ENCODE assay signal across 23 cellular contexts in the genomic region with DNA sequence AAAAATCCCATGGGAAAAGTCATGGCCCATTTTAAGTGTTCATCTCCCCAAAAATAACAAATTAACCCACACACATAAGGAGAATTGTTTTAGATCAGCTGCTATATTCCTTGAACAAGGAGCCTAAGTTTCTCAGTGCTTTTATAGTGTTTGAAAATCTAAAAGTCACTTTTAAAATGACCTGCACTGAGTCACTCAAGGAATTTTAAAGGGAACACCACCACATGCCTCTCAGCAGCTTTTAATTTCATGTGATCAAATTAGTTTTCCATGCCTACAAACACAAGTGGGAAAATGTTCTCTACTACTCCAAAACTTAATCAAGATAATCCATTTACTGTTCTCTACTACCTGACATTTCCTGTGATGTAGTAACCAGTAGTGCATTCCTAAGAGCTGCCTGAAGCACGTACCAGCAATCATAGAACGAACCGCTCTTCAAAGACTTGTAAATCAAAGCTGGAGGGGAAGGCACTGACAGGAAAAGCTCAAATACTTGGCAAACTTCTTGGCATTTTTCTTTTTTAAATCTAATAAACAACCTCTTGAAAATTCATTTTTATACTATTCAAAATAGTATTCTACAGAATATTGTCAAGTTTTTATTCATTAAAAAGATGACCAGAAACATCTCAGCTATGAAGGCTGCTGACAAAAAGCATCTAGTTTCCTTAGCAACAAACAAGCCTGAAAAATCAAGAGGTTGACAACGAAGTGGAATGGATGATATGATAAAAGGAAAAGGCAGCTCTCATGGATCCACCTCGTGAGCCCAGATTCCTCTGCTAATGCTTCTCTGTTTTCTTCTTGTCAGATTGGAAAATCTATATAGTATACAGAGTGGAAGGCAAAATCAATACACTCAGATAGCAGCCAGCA. TPM values are rescaled to one million over a fixed set of nuclear protein-coding genes. Genes with fewer than 3 reads are reported as not detected.
DNase-seq lines count a peak whose midpoint lies in the region; ATAC-seq and TF ChIP-seq lines count a peak whose summit lies in the region.
"Had no signal": no experiment of that assay in that cellular context is flagged by ENCODE, and none has a peak within 500 bp of the region (broad histone marks: within the 10 kb centered on the region; RNA-seq: fewer than 3 reads in every experiment).

No MANE protein-coding gene starts in this region.

- peak overlapping the region; percentile 10 for H3K27ac Mint-ChIP-seq in activated naive CD8-positive, alpha-beta T cell treated with anti-CD3 and anti-CD28 coated beads, Interleukin-2, amount 50 U/mL, for 24 hours
- H3K27ac Mint-ChIP-seq in activated naive CD8-positive, alpha-beta T cell treated with anti-CD3 and anti-CD28 coated beads for 36 hours: no peak overlapping the region
- H3K27ac Mint-ChIP-seq in WTC11: no peak overlapping the region

- CTCF ChIA-PET in WTC11 (lab: Charles Lee): interaction anchor here (1.9 kb wide), 1 partner anchor 9 kb away, joined by 4 read pairs; no protein-coding TSS in a partner anchor

- H3K4me3 ChIP-seq in left lung (no peak overlapping the region), upper lobe of right lung (no peak overlapping the region)
- H3K4me3 ChIP-seq: BLaER1, GM23248, PC-9, SJSA1 had no signal

- intact Hi-C loops in left lung (cut with DNase I): no loop called here
- intact Hi-C loops in upper lobe of right lung (cut with DNase I): no loop called here

- H3K4me1 Mint-ChIP-seq in activated naive CD8-positive, alpha-beta T cell treated with anti-CD3 and anti-CD28 coated beads, Interleukin-2, amount 50 U/mL, for 24 hours: peaks cover 2% of the 10 kb centered on the region
- peaks cover 7% of the 10 kb centered on the region for H3K4me1 Mint-ChIP-seq in activated naive CD8-positive, alpha-beta T cell treated with anti-CD3 and anti-CD28 coated beads for 36 hours
- no peaks in the 10 kb centered on the region for H3K4me1 Mint-ChIP-seq in WTC11

- H3K36me3 ChIP-seq in left lung (peaks cover 0 to 96% of the 10 kb centered on the region in 2 donors), upper lobe of right lung (peaks cover 99% of the 10 kb centered on the region)

- no peak for ATAC-seq in activated naive CD8-positive, alpha-beta T cell treated with anti-CD3 and anti-CD28 coated beads, Interleukin-2, amount 50 U/mL, for 24 hours
- ATAC-seq in left lung (peak; percentile 34), upper lobe of right lung (peak; percentile 38), WTC11 (no peak), HG02938 (IDR thresholded peaks at IDR 0.05; ENCODE audit: unreplicated experiment) (no peak)
- ATAC-seq: Right ventricle myocardium inferior had no signal

- H3K27me3 Mint-ChIP-seq in activated naive CD8-positive, alpha-beta T cell treated with anti-CD3 and anti-CD28 coated beads, Interleukin-2, amount 50 U/mL, for 24 hours: no peaks in the 10 kb centered on the region
- H3K27me3 Mint-ChIP-seq in activated naive CD8-positive, alpha-beta T cell treated with anti-CD3 and anti-CD28 coated beads for 36 hours: no peaks in the 10 kb centered on the region
- no peaks in the 10 kb centered on the region for H3K27me3 Mint-ChIP-seq in WTC11 (ENCODE audit: low read depth)
- H3K27me3 Mint-ChIP-seq: CD4-positive, CD25-positive, alpha-beta regulatory T cell had no signal

- TF ChIP-seq CTCF in left lung (IDR thresholded peaks at IDR 0.05) (no peak), upper lobe of right lung (IDR thresholded peaks at IDR 0.05) (no peak), WTC11 (IDR thresholded peaks at IDR 0.05) (no peak)

- peaks cover 68% of the 10 kb centered on the region for H3K36me3 Mint-ChIP-seq in activated naive CD8-positive, alpha-beta T cell treated with anti-CD3 and anti-CD28 coated beads, Interleukin-2, amount 50 U/mL, for 24 hours (ENCODE audit: low read depth)
- H3K36me3 Mint-ChIP-seq in activated naive CD8-positive, alpha-beta T cell treated with anti-CD3 and anti-CD28 coated beads for 36 hours: peaks cover 30% of the 10 kb centered on the region
- H3K36me3 Mint-ChIP-seq in WTC11: peaks cover 89% of the 10 kb centered on the region

- DNase-seq in activated naive CD8-positive, alpha-beta T cell treated with anti-CD3 and anti-CD28 coated beads, Interleukin-2, amount 50 U/mL, for 24 hours: no peak
- DNase-seq in activated naive CD8-positive, alpha-beta T cell treated with anti-CD3 and anti-CD28 coated beads for 36 hours: no peak
- DNase-seq in astrocyte of the hippocampus (ENCODE audit: low read depth, low spot score) (peak; percentile 11), left lung (no peak), upper lobe of right lung (no peak), WTC11 (ENCODE audit: low spot score) (no peak)
- DNase-seq: CD4-positive, CD25-positive, alpha-beta regulatory T cell; DMS153; DND-41; GM23248; H7; MM.1S; NCI-H2029; NCI-H446 treated with DMSO at 0.1 percent for 48 hours; NCI-H526; NCI-H82; NK-92 treated with Interleukin-12 subunit alpha and Interleukin-12 subunit beta, amount 100 ng/mL, for 24 hours; PC-9 had no signal

- H3K27ac ChIP-seq in left lung: no peak overlapping the region
- H3K27ac ChIP-seq in upper lobe of right lung: no peak overlapping the region
- H3K27ac ChIP-seq: BLaER1, GM23248, KMS-11, PC-9, SJSA1 had no signal

- H3K4me3 Mint-ChIP-seq in activated naive CD8-positive, alpha-beta T cell treated with anti-CD3 and anti-CD28 coated beads, Interleukin-2, amount 50 U/mL, for 24 hours: no peak overlapping the region
- no peak overlapping the region for H3K4me3 Mint-ChIP-seq in activated naive CD8-positive, alpha-beta T cell treated with anti-CD3 and anti-CD28 coated beads for 36 hours
- H3K4me3 Mint-ChIP-seq in WTC11: no peak overlapping the region
- H3K4me3 Mint-ChIP-seq: CD4-positive, CD25-positive, alpha-beta regulatory T cell had no signal

- no peaks in the 10 kb centered on the region for H3K27me3 ChIP-seq in left lung
- H3K27me3 ChIP-seq in upper lobe of right lung: no peaks in the 10 kb centered on the region
- H3K27me3 ChIP-seq: BLaER1, SJSA1 had no signal

- no peaks in the 10 kb centered on the region for H3K9me3 Mint-ChIP-seq in activated naive CD8-positive, alpha-beta T cell treated with anti-CD3 and anti-CD28 coated beads, Interleukin-2, amount 50 U/mL, for 24 hours
- H3K9me3 Mint-ChIP-seq in activated naive CD8-positive, alpha-beta T cell treated with anti-CD3 and anti-CD28 coated beads for 36 hours: no peaks in the 10 kb centered on the region
- H3K9me3 Mint-ChIP-seq in WTC11: no peaks in the 10 kb centered on the region
- H3K9me3 Mint-ChIP-seq: CD4-positive, CD25-positive, alpha-beta regulatory T cell had no signal

- H3K9me3 ChIP-seq in left lung (no peaks in the 10 kb centered on the region), upper lobe of right lung (no peaks in the 10 kb centered on the region)
- H3K9me3 ChIP-seq: BLaER1, SJSA1 had no signal

- POLR2A ChIA-PET in WTC11 (lab: Charles Lee): interaction anchor here (0.6 kb wide), 1 partner anchor 255 kb away, joined by 3 read pairs; no protein-coding TSS in a partner anchor

- H3K4me1 ChIP-seq in left lung: no peaks in the 10 kb centered on the region
- no peaks in the 10 kb centered on the region for H3K4me1 ChIP-seq in upper lobe of right lung
- H3K4me1 ChIP-seq: BLaER1, SJSA1 had no signal

TF ChIP-seq in WTC11, 78 proteins besides CTCF, POLR2A, EP300 and RAD21 (continues in another document):
- TF ChIP-seq MXD4 (CRISPR knock-in tag; IDR thresholded peaks at IDR 0.05; ENCODE audit: borderline replicate concordance) (no peak), ZNF232 (CRISPR knock-in tag; IDR thresholded peaks at IDR 0.05) (no peak), AR (CRISPR knock-in tag; IDR thresholded peaks at IDR 0.05) (no peak), ZBTB21 (CRISPR knock-in tag; IDR thresholded peaks at IDR 0.05; ENCODE audit: borderline replicate concordance) (no peak)
- TF ChIP-seq, protein P1, sequence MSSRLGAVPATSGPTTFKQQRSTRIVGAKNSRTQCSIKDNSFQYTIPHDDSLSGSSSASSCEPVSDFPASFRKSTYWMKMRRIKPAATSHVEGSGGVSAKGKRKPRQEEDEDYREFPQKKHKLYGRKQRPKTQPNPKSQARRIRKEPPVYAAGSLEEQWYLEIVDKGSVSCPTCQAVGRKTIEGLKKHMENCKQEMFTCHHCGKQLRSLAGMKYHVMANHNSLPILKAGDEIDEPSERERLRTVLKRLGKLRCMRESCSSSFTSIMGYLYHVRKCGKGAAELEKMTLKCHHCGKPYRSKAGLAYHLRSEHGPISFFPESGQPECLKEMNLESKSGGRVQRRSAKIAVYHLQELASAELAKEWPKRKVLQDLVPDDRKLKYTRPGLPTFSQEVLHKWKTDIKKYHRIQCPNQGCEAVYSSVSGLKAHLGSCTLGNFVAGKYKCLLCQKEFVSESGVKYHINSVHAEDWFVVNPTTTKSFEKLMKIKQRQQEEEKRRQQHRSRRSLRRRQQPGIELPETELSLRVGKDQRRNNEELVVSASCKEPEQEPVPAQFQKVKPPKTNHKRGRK (CRISPR knock-in tag; IDR thresholded peaks at IDR 0.05; ENCODE audit: borderline replicate concordance): no peak
- TF ChIP-seq, protein P2, sequence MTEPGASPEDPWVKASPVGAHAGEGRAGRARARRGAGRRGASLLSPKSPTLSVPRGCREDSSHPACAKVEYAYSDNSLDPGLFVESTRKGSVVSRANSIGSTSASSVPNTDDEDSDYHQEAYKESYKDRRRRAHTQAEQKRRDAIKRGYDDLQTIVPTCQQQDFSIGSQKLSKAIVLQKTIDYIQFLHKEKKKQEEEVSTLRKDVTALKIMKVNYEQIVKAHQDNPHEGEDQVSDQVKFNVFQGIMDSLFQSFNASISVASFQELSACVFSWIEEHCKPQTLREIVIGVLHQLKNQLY (CRISPR knock-in tag; IDR thresholded peaks at IDR 0.05): no peak

RNA-seq across cellular contexts. Expression of gene LRPPRC, which starts 37.2 kb away (rescaled TPM):
- total RNA-seq in activated naive CD8-positive, alpha-beta T cell treated with anti-CD3 and anti-CD28 coated beads for 36 hours: 100 to 1,000 TPM; 220 to 221 TPM
- total RNA-seq in left lung (10 to 100 TPM; 63.1 to 80.1 TPM), upper lobe of right lung (56.1 TPM), WTC11 (2021) (220 to 253 TPM (median 228 TPM) in 3 replicates)

Comparison
In these comparisons a context has a peak if more than half of its experiments do, and no peak if none do; other contexts are left out.
1. ATAC-seq: peak in left lung (single experiment) and upper lobe of right lung (single experiment); none in activated naive CD8-positive, alpha-beta T cell treated with anti-CD3 and anti-CD28 coated beads, Interleukin-2, amount 50 U/mL, for 24 hours (single experiment), WTC11 (single experiment) and HG02938 (single experiment).